15 cellular contexts compared by ENCODE assay signal in the genomic region with DNA sequence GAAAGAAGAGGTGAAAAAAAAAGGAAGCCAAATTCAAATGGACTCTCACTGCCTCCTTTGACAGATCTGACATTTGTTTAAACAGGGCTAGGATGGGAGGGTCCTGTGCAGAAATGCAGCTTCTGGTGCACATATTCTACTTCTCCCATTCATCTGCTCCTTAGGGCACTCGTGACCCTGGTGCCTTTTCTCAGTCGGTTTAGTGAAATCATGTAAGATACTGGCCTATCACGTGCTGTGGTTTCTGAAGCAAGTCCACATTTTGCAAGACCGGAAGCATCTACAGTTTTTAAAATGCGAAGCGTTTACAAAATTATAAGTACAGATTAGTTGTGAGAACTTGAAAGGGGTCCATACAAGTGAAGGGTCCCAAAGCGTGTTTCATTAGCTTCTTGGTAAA.
DNase-seq lines count a peak whose midpoint lies in the region; ATAC-seq, FAIRE-seq and TF ChIP-seq lines count a peak whose summit lies in the region.
"Had no signal": no experiment of that assay in that cellular context is flagged by ENCODE, and none has a peak within 500 bp of the region (broad histone marks: within the 10 kb centered on the region; RNA-seq: fewer than 3 reads in every experiment).

No MANE protein-coding gene starts in this region.

- H3K4me2 ChIP-seq in DOHH2 (ENCODE audit: low read length) (peak overlapping the region; percentile 57), neuronal stem cell (ENCODE audit: insufficient read depth, low read length, poor library complexity, severe bottlenecking) (no peak overlapping the region)

- H2BK15ac ChIP-seq in neuronal stem cell (ENCODE audit: low read length) = no peak overlapping the region

- H3K4me3 ChIP-seq in DOHH2 (ENCODE audit: low read length) (peak overlapping the region; percentile 25), heart right ventricle (no peak overlapping the region), neuronal stem cell (ENCODE audit: low read length in 2 of 2) (peak overlapping the region in 1 of 2 donors; percentile 12)
- H3K4me3 ChIP-seq: body of pancreas, prostate gland, tibial artery had no signal

- TF ChIP-seq POLR2A in GM12892 (IDR thresholded peaks at IDR 0.05; ENCODE audit: low read depth, low read length) = no peak

- no peak overlapping the region for H2BK5ac ChIP-seq in neuronal stem cell (ENCODE audit: low read length)

- H4K91ac ChIP-seq in neuronal stem cell (ENCODE audit: low read depth, low read length, poor library complexity) = no peak overlapping the region

- H2BK12ac ChIP-seq in neuronal stem cell (ENCODE audit: low read length) = no peak overlapping the region

- H3F3A ChIP-seq in DOHH2 (ENCODE audit: control insufficient read depth, insufficient read depth) = no peaks in the 10 kb centered on the region

- H3K9me2 ChIP-seq in DOHH2 (replicated peaks; ENCODE audit: control insufficient read depth, low read length) = no peaks in the 10 kb centered on the region

- no peak overlapping the region for H2BK120ac ChIP-seq in neuronal stem cell (ENCODE audit: low read depth, low read length)

- no peak overlapping the region for H3K23ac ChIP-seq in neuronal stem cell (ENCODE audit: low read depth, low read length, poor library complexity)

- no peaks in the 10 kb centered on the region for H3K79me1 ChIP-seq in neuronal stem cell (ENCODE audit: low read depth, low read length)

- intact Hi-C loops in heart right ventricle (cut with DNase I) = no loop called here
- intact Hi-C loops in posterior vena cava (cut with DNase I) = no loop called here

- no peak overlapping the region for H3K9ac ChIP-seq in neuronal stem cell (ENCODE audit: low read depth, low read length, poor library complexity)

- WGBS in heart right ventricle, 2 donors = 84 to 90% methylated on average over 7 of the region's 7 CpGs
- WGBS in neuronal stem cell (ENCODE audit: extremely low coverage in 2 of 2, insufficient read length in 2 of 2, insufficient replicate concordance in 1 of 2), 2 donors = no CpG with 5 or more reads among the region's 7 CpGs

- H3K36me3 ChIP-seq in DOHH2 (ENCODE audit: control insufficient read depth, low read length) = no peaks in the 10 kb centered on the region
- no peaks in the 10 kb centered on the region for H3K36me3 ChIP-seq in heart right ventricle
- no peaks in the 10 kb centered on the region for H3K36me3 ChIP-seq in neuronal stem cell (replicated peaks in 1 of 2; ENCODE audit: control insufficient read depth in 2 of 2, insufficient read depth in 2 of 2, low read length in 2 of 2)
- H3K36me3 ChIP-seq: prostate gland, tibial artery had no signal

- no peaks in the 10 kb centered on the region for H3K9me3 ChIP-seq in DOHH2 (ENCODE audit: control insufficient read depth, insufficient read depth, low read length)
- no peaks in the 10 kb centered on the region for H3K9me3 ChIP-seq in heart right ventricle
- H3K9me3 ChIP-seq in neuronal stem cell (replicated peaks in 1 of 2; ENCODE audit: control insufficient read depth in 2 of 2, insufficient read depth in 1 of 2, low read depth in 1 of 2, low read length in 2 of 2) = no peaks in the 10 kb centered on the region
- H3K9me3 ChIP-seq: body of pancreas, prostate gland, tibial artery had no signal

- peak in 7 of 8 donors; percentile 35 to 72 (median 55) for ATAC-seq in heart right ventricle
- no peak for ATAC-seq in HG02763 (IDR thresholded peaks at IDR 0.05; ENCODE audit: unreplicated experiment)
- ATAC-seq in HG03196 (IDR thresholded peaks at IDR 0.05; ENCODE audit: unreplicated experiment) = no peak
- ATAC-seq: activated T-cell treated with anti-CD3 and anti-CD28 coated beads, Interleukin-2, amount 50 U/mL, for 72 hours had no signal

- no peaks in the 10 kb centered on the region for H4K20me1 ChIP-seq in DOHH2 (ENCODE audit: control insufficient read depth, insufficient read depth, low read depth, low read length)

- no peak for TF ChIP-seq CTCF in DOHH2 (IDR thresholded peaks at IDR 0.05; ENCODE audit: low read depth, low read length, poor library complexity, severe bottlenecking)
- no peak for TF ChIP-seq CTCF in heart right ventricle (IDR thresholded peaks at IDR 0.05)

- peak overlapping the region; percentile 73 for H2AFZ ChIP-seq in neuronal stem cell (ENCODE audit: low read length)

- H3K4me1 ChIP-seq in DOHH2 (ENCODE audit: control insufficient read depth, low read length) (peaks cover 19% of the 10 kb centered on the region), heart right ventricle (peaks cover 0 to 59% (median 16%) of the 10 kb centered on the region in 9 donors), neuronal stem cell (ENCODE audit: control insufficient read depth in 2 of 2, insufficient read depth in 1 of 2, low read depth in 1 of 2, low read length in 2 of 2) (peaks cover 35 to 38% of the 10 kb centered on the region in 2 donors)
- H3K4me1 ChIP-seq: body of pancreas, prostate gland had no signal

- DNase-seq in SKM-1 (lab: John Stamatoyannopoulos, UW; ENCODE audit: unreplicated experiment) (peak; percentile 92), heart right ventricle (peak in 1 of 2 donors; percentile 18), neuronal stem cell (ENCODE audit: low spot score) (peak; percentile 21), posterior vena cava (ENCODE audit: low spot score) (no peak), GM12892 (ENCODE audit: insufficient read length) (no peak)
- DNase-seq: activated T-cell treated with anti-CD3 and anti-CD28 coated beads, Interleukin-2, amount 50 U/mL, for 72 hours; RPMI8226 had no signal

- no peak overlapping the region for H2AK5ac ChIP-seq in neuronal stem cell (ENCODE audit: low read depth, low read length)

- H3K27ac ChIP-seq in DOHH2 (ENCODE audit: low read depth, low read length) = no peak overlapping the region
- H3K27ac ChIP-seq in heart right ventricle = peak overlapping the region in 7 of 10 donors; percentile 18 to 85 (median 56)
- peak overlapping the region; percentile 55 for H3K27ac ChIP-seq in neuronal stem cell (replicated peaks; ENCODE audit: low read length)
- H3K27ac ChIP-seq: prostate gland, tibial artery, VCaP had no signal

- no peak for FAIRE-seq in GM12892 (lab: Jason Lieb, UNC)
- FAIRE-seq: H1 had no signal

- no peak overlapping the region for H3K14ac ChIP-seq in neuronal stem cell (ENCODE audit: low read length)

- H3K4ac ChIP-seq in neuronal stem cell (ENCODE audit: low read length) = no peak overlapping the region

- no peak overlapping the region for H3K18ac ChIP-seq in neuronal stem cell (ENCODE audit: low read length)

- H3K79me2 ChIP-seq in DOHH2 (ENCODE audit: control insufficient read depth, low read length) = no peaks in the 10 kb centered on the region

- no peak overlapping the region for H4K8ac ChIP-seq in neuronal stem cell (ENCODE audit: low read depth, low read length)

- H3K27me3 ChIP-seq in DOHH2 (ENCODE audit: control insufficient read depth, low read length) (0 out of 2 replicates have a peak, but pooled peaks cover 3% of the 10 kb centered on the region), heart right ventricle (no peaks in the 10 kb centered on the region), neuronal stem cell (ENCODE audit: control insufficient read depth in 3 of 3, insufficient read depth in 3 of 3, low read depth in 1 of 3, low read length in 3 of 3) (no peaks in the 10 kb centered on the region)
- H3K27me3 ChIP-seq: body of pancreas had no signal

Comparison
In these comparisons a context has a peak if more than half of its experiments do, and no peak if none do; other contexts are left out.
1. DNase-seq: peak in SKM-1 (single experiment) and neuronal stem cell (single experiment); none in posterior vena cava (single experiment) and GM12892 (single experiment).
2. ATAC-seq: peak in heart right ventricle (7 of 8); none in HG02763 (single experiment) and HG03196 (single experiment).